In the genomic region with DNA sequence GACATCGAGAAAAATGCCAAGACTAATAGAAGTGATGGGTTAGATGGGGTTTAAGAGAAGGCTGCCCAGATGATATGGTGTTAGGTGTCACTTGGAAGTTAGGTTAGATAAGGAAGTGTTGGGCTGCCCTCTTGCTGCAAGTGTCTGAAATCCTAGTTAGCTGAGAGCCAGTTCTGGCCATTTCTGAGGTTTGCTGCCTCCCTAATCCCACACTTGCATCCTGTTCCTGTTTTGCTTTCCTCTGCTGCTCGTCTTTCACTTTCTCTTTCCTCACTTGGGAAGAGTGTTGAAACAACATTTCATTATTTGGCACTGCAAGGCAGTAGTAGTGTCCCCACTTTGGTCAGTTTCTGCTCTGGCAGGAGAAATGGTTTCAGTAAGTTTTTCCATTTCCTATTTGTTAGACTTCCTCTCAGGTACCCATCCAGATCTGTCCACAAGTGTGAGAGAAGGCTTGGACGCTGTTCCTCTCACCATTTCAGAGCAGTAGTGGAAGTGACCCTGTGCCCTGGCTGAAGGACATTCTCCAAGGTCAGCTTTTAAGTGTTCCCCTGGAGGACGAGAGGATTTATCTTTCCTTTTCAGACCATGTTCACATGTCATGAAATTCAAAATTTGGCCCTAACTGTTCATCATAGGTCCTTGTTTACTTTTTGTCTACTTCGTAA, we compare ENCODE assay signal across 9 cellular contexts.
DNase-seq lines count a peak whose midpoint lies in the region; ATAC-seq, FAIRE-seq and TF ChIP-seq lines count a peak whose summit lies in the region.
"Had no signal": no experiment of that assay in that cellular context is flagged by ENCODE, and none has a peak within 500 bp of the region (broad histone marks: within the 10 kb centered on the region; RNA-seq: fewer than 3 reads in every experiment).

No MANE protein-coding gene starts in this region.

- H3K4me1 ChIP-seq in H1 (replicated peaks in 1 of 4; ENCODE audit: control insufficient read depth in 3 of 4, insufficient read depth in 4 of 4, low read length in 3 of 4), result no peaks in the 10 kb centered on the region

- POLR2A ChIA-PET in AG04450 (lab: Yijun Ruan, JAX) (no interaction called here), H1 (lab: Charles Lee; ENCODE audit: partially characterized antibody) (no interaction called here)

- no peak overlapping the region for H3K27ac ChIP-seq in AG04450 (ENCODE audit: low read depth, low read length)
- H3K27ac ChIP-seq in H1 (ENCODE audit: low read depth, low read length), result no peak overlapping the region

- TF ChIP-seq RAD21 in H1 (IDR thresholded peaks at IDR 0.05 in 1 of 2, conservative IDR thresholded peaks at IDR 0.05 in 1 of 2; ENCODE audit: low read depth in 2 of 2, low read length in 2 of 2), result peak; percentile 76 to 81

- H3K79me2 ChIP-seq in H1 (ENCODE audit: control insufficient read depth in 1 of 2, insufficient read depth in 2 of 2, low read length in 2 of 2), result no peaks in the 10 kb centered on the region

- H2BK20ac ChIP-seq in H1 (ENCODE audit: low read length), result no peak overlapping the region

- no peak overlapping the region for H2BK15ac ChIP-seq in H1 (ENCODE audit: low read length)

- ATAC-seq in stimulated activated naive B cell treated with anti-CD40 and anti-IgM and Interleukin-4, amounts not matched to agents 10 μg/mL and 1 μg/mL and 100 μg/mL, for 72 hours (replicated peaks), result no peak
- ATAC-seq in GM18520 (IDR thresholded peaks at IDR 0.05; ENCODE audit: unreplicated experiment), result no peak

- no peak overlapping the region for H3K9ac ChIP-seq in H1 (replicated peaks in 1 of 4; ENCODE audit: extremely low read depth in 1 of 4, low read depth in 3 of 4, low read length in 3 of 4)

- H3K27me3 Mint-ChIP-seq in mesothelial cell of epicardium (ENCODE audit: low read depth), result peaks cover 18% of the 10 kb centered on the region
- no peaks in the 10 kb centered on the region for H3K27me3 Mint-ChIP-seq in stimulated activated naive B cell treated with anti-CD40 and anti-IgM and Interleukin-4, amounts not matched to agents 10 μg/mL and 1 μg/mL and 100 μg/mL, for 72 hours
- H3K27me3 Mint-ChIP-seq: activated CD4-positive, alpha-beta memory T cell treated with anti-CD3 and anti-CD28 coated beads, Interleukin-2, amount 10 ng/mL, durations not matched to agents 7 days and 5 days had no signal

- no peak for DNase-seq in AG04450 (ENCODE audit: low read depth, low spot score)
- peak; percentile 47 for DNase-seq in MG63
- DNase-seq in H1 (ENCODE audit: low read depth in 1 of 2, low spot score in 2 of 2), result no peak
- no peak for DNase-seq in mesothelial cell of epicardium (ENCODE audit: low spot score in 2 of 2, unreplicated experiment in 2 of 2)
- no peak for DNase-seq in NCI-H446 treated with DMSO at 0.1 percent for 48 hours (lab: John Stamatoyannopoulos, UW)
- no peak for DNase-seq in stimulated activated naive B cell treated with anti-CD40 and anti-IgM and Interleukin-4, amounts not matched to agents 10 μg/mL and 1 μg/mL and 100 μg/mL, for 72 hours
- no peak for DNase-seq in NCI-H1694 treated with DMSO at 0.1 percent for 48 hours (lab: John Stamatoyannopoulos, UW)
- DNase-seq: activated CD4-positive, alpha-beta memory T cell treated with anti-CD3 and anti-CD28 coated beads, Interleukin-2, amount 10 ng/mL, durations not matched to agents 7 days and 5 days had no signal

- H3K56ac ChIP-seq in H1 (replicated peaks; ENCODE audit: insufficient read length, low read depth, low read length), result no peak overlapping the region

- H4K91ac ChIP-seq in H1 (replicated peaks; ENCODE audit: insufficient read length, low read length), result no peak overlapping the region

- no peak for TF ChIP-seq EP300 in H1 (IDR thresholded peaks at IDR 0.05; ENCODE audit: borderline replicate concordance in 1 of 2, low read depth in 2 of 2, low read length in 2 of 2)

- no peak overlapping the region for H3K14ac ChIP-seq in H1 (ENCODE audit: insufficient read length)

- H3K36me3 ChIP-seq in MG63, result no peaks in the 10 kb centered on the region
- H3K36me3 ChIP-seq in H1 (ENCODE audit: control insufficient read depth in 2 of 4, insufficient read depth in 4 of 4, low read length in 3 of 4), result no peaks in the 10 kb centered on the region

- H3K23ac ChIP-seq in H1 (ENCODE audit: insufficient read length), result no peak overlapping the region

- no peak overlapping the region for H3K4ac ChIP-seq in H1 (replicated peaks; ENCODE audit: insufficient read length, low read depth, low read length)

- H4K8ac ChIP-seq in H1 (ENCODE audit: extremely low read depth, insufficient read depth, low read length), result no peak overlapping the region

- no peaks in the 10 kb centered on the region for H3K27me3 ChIP-seq in AG04450 (ENCODE audit: control insufficient read depth, insufficient read depth, low read length)
- no peaks in the 10 kb centered on the region for H3K27me3 ChIP-seq in MG63
- no peaks in the 10 kb centered on the region for H3K27me3 ChIP-seq in H1 (replicated peaks in 1 of 4; ENCODE audit: control insufficient read depth in 3 of 4, extremely low read depth in 1 of 4, insufficient read depth in 3 of 4, low read length in 3 of 4)

- peaks cover 11% of the 10 kb centered on the region for H3K4me1 Mint-ChIP-seq in mesothelial cell of epicardium
- H3K4me1 Mint-ChIP-seq in stimulated activated naive B cell treated with anti-CD40 and anti-IgM and Interleukin-4, amounts not matched to agents 10 μg/mL and 1 μg/mL and 100 μg/mL, for 72 hours, result no peaks in the 10 kb centered on the region
- H3K4me1 Mint-ChIP-seq: activated CD4-positive, alpha-beta memory T cell treated with anti-CD3 and anti-CD28 coated beads, Interleukin-2, amount 10 ng/mL, durations not matched to agents 7 days and 5 days had no signal

- H3K27ac Mint-ChIP-seq in mesothelial cell of epicardium, result peak overlapping the region; percentile 35
- H3K27ac Mint-ChIP-seq in stimulated activated naive B cell treated with anti-CD40 and anti-IgM and Interleukin-4, amounts not matched to agents 10 μg/mL and 1 μg/mL and 100 μg/mL, for 72 hours, result no peak overlapping the region
- H3K27ac Mint-ChIP-seq: activated CD4-positive, alpha-beta memory T cell treated with anti-CD3 and anti-CD28 coated beads, Interleukin-2, amount 10 ng/mL, durations not matched to agents 7 days and 5 days had no signal

- H3K4me3 Mint-ChIP-seq in mesothelial cell of epicardium, result no peak overlapping the region
- H3K4me3 Mint-ChIP-seq in stimulated activated naive B cell treated with anti-CD40 and anti-IgM and Interleukin-4, amounts not matched to agents 10 μg/mL and 1 μg/mL and 100 μg/mL, for 72 hours, result no peak overlapping the region
- H3K4me3 Mint-ChIP-seq: activated CD4-positive, alpha-beta memory T cell treated with anti-CD3 and anti-CD28 coated beads, Interleukin-2, amount 10 ng/mL, durations not matched to agents 7 days and 5 days had no signal

- TF ChIP-seq POLR2A in H1 (IDR thresholded peaks at IDR 0.05; ENCODE audit: control extremely low read depth in 1 of 2, low read depth in 2 of 2, low read length in 2 of 2), result no peak

- 68% methylated on average over 5 of the region's 5 CpGs; no CpG with 5 or more reads in 1 of the 2 experiments for WGBS in H1 (ENCODE audit: extremely low coverage in 1 of 2, insufficient coverage in 1 of 2, insufficient read length in 1 of 2, insufficient replicate concordance in 2 of 2, low coverage in 1 of 2, low lambda C conversion rate in 2 of 2, missing lambda C conversion rate in 1 of 2), 2 experiments

- H2BK120ac ChIP-seq in H1 (replicated peaks; ENCODE audit: low read depth, low read length), result no peak overlapping the region

- H3K4me2 ChIP-seq in H1 (ENCODE audit: insufficient read depth in 1 of 2, low read depth in 2 of 2, low read length in 2 of 2), result no peak overlapping the region

- H2BK12ac ChIP-seq in H1 (ENCODE audit: low read depth, low read length), result no peak overlapping the region; the same call in 1 of the 2 replicates

- no peak overlapping the region for H4K5ac ChIP-seq in H1 (ENCODE audit: insufficient read length, low read depth, low read length)

- peaks cover 4% of the 10 kb centered on the region for H3K36me3 Mint-ChIP-seq in mesothelial cell of epicardium
- H3K36me3 Mint-ChIP-seq in stimulated activated naive B cell treated with anti-CD40 and anti-IgM and Interleukin-4, amounts not matched to agents 10 μg/mL and 1 μg/mL and 100 μg/mL, for 72 hours, result no peaks in the 10 kb centered on the region

- peaks cover 11% of the 10 kb centered on the region for H3K9me3 Mint-ChIP-seq in mesothelial cell of epicardium
- H3K9me3 Mint-ChIP-seq in stimulated activated naive B cell treated with anti-CD40 and anti-IgM and Interleukin-4, amounts not matched to agents 10 μg/mL and 1 μg/mL and 100 μg/mL, for 72 hours, result peaks cover 2 to 4% of the 10 kb centered on the region in 2 donors

- no peak overlapping the region for H2AK5ac ChIP-seq in H1 (ENCODE audit: low read depth, low read length)

- peak; percentile 28 for FAIRE-seq in H1 (lab: Jason Lieb, UNC)

- no peak overlapping the region for H2BK5ac ChIP-seq in H1 (ENCODE audit: low read depth, low read length)

- peak overlapping the region; percentile 94; the same call in 1 of the 2 replicates for H2AFZ ChIP-seq in H1 (ENCODE audit: low read length)

- H3K18ac ChIP-seq in H1 (ENCODE audit: extremely low read depth, low read length), result no peak overlapping the region

- CTCF ChIA-PET in AG04450 (lab: Charles Lee) (no interaction called here), H1 (lab: Charles Lee; ENCODE audit: partially characterized antibody) (interaction anchor here (0.7 to 2.2 kb wide), 10 partner anchors 8 to 499 kb away, joined by 3 to 13 read pairs (median 3); no protein-coding TSS in a partner anchor)

- no peaks in the 10 kb centered on the region for H3K23me2 ChIP-seq in H1 (ENCODE audit: low read depth, low read length)

- H3K4me3 ChIP-seq in AG04450 (ENCODE audit: low read depth, low read length) (peak overlapping the region; percentile 11), MG63 (peak overlapping the region; percentile 10; the same call in 1 of the 2 replicates), H1 (ENCODE audit: extremely low read depth in 1 of 4, insufficient read depth in 2 of 4, low read depth in 3 of 4, low read length in 4 of 4) (no peak overlapping the region)

- H4K20me1 ChIP-seq in H1 (replicated peaks in 1 of 2; ENCODE audit: control insufficient read depth in 1 of 2, insufficient read depth in 2 of 2, low read length in 2 of 2), result no peaks in the 10 kb centered on the region

- H3K9me3 ChIP-seq in AG04450 (ENCODE audit: control insufficient read depth, insufficient read depth, low read length), result no peaks in the 10 kb centered on the region
- H3K9me3 ChIP-seq in MG63, result no peaks in the 10 kb centered on the region
- no peaks in the 10 kb centered on the region for H3K9me3 ChIP-seq in H1 (ENCODE audit: insufficient read depth in 2 of 2, low read depth in 1 of 2, low read length in 1 of 2)

- no peaks in the 10 kb centered on the region for H3K79me1 ChIP-seq in H1 (ENCODE audit: low read depth, low read length)

- TF ChIP-seq CTCF in AG04450 (IDR thresholded peaks at IDR 0.05; ENCODE audit: low read depth, low read length), result peak; percentile 20; the same call in 1 of the 2 replicates
- peak in 2 of 3 experiments; percentile 60 to 62; a peak in 3 of 4 replicates for TF ChIP-seq CTCF in H1 (IDR thresholded peaks at IDR 0.05; ENCODE audit: control extremely low read depth in 1 of 3, insufficient read depth in 1 of 3, low read depth in 1 of 3, low read length in 3 of 3)
- no peak for TF ChIP-seq CTCF in mesothelial cell of epicardium (IDR thresholded peaks at IDR 0.05; ENCODE audit: unreplicated experiment)

TF ChIP-seq in H1, 55 proteins besides CTCF, POLR2A, EP300 and RAD21 (continues in another document):
- TF ChIP-seq PHF8 (conservative IDR thresholded peaks at IDR 0.05; ENCODE audit: low read depth, low read length), result no peak

Comparison
In these comparisons a context has a peak if more than half of its experiments do, and no peak if none do; other contexts are left out.
1. H3K4me3 ChIP-seq: peak in AG04450 (single experiment) and MG63 (single experiment); none in H1 (0 of 4).